Comparison of ENCODE assay signal across 28 cellular contexts in the genomic region with DNA sequence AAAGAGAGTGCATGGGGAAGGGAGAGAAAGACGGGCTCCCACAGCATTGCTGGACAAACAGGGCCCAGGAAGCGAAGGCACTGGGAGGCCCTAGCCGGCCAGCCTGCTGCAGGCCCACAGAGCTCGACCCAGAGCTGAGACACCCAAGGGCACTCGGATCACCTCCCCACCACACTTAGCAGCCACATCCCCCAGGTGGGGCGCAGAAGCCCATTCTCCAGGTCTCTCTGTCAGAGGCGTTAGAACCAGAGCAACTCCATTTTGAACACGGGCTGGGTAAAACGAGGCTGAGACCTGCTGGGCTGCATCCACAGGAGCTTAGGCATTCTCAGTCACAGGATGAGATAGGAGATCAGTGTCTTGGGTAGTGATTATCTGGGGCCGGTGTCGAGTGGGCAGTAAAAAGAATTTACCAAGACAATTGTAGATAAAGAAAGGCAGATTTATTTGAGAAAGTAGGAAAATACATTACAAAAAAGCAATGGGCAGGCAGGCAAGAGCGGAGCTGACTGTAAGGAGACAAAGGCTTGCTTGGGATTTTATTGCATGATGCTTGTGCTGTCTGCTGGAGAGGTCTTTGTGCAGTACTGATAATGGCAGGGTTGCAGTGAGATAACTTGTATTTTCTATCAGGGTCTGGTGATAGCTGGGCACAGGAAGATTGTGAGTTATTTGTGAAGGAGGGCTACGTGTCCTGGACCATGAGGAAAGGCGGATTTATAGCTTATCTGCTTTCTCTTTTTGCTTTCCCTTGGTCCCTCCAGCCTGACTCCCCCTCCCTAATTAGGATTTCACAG. TPM values are rescaled to one million over a fixed set of nuclear protein-coding genes. Genes with fewer than 3 reads are reported as not detected.
DNase-seq lines count a peak whose midpoint lies in the region; ATAC-seq and TF ChIP-seq lines count a peak whose summit lies in the region.
"Had no signal": no experiment of that assay in that cellular context is flagged by ENCODE, and none has a peak within 500 bp of the region (broad histone marks: within the 10 kb centered on the region; RNA-seq: fewer than 3 reads in every experiment).

No MANE protein-coding gene starts in this region.

- H3K18ac ChIP-seq in mesenchymal stem cell (ENCODE audit: low read depth in 1 of 2, low read length in 2 of 2), result no peak overlapping the region

- peaks cover 2% of the 10 kb centered on the region for H3K4me1 ChIP-seq in mesenchymal stem cell (ENCODE audit: control insufficient read depth, insufficient read depth, low read depth, low read length)
- peaks cover 8% of the 10 kb centered on the region for H3K4me1 ChIP-seq in testis
- H3K4me1 ChIP-seq: BE2C had no signal

- no peak overlapping the region for H3K23ac ChIP-seq in mesenchymal stem cell (ENCODE audit: low read length in 2 of 2)

- H2BK5ac ChIP-seq in mesenchymal stem cell (ENCODE audit: low read depth, low read length, poor library complexity, severe bottlenecking), result no peak overlapping the region

- POLR2A ChIA-PET in activated CD4-positive, alpha-beta T cell treated with anti-CD3 and anti-CD28 coated beads for 36 hours (lab: Charles Lee), result no interaction called here

- no peak overlapping the region for H3K4me3 Mint-ChIP-seq in activated CD4-positive, alpha-beta T cell treated with anti-CD3 and anti-CD28 coated beads for 36 hours
- H3K4me3 Mint-ChIP-seq in activated CD4-positive, alpha-beta T cell treated with anti-CD3 and anti-CD28 coated beads, Interleukin-2, amount 10 ng/mL, durations not matched to agents 24 days and 14 days, result no peak overlapping the region

- H2BK15ac ChIP-seq in mesenchymal stem cell (ENCODE audit: low read depth, poor library complexity, severe bottlenecking), result peak overlapping the region; percentile 57

- no peaks in the 10 kb centered on the region for H3K27me3 Mint-ChIP-seq in activated CD4-positive, alpha-beta T cell treated with anti-CD3 and anti-CD28 coated beads for 36 hours
- H3K27me3 Mint-ChIP-seq in activated CD4-positive, alpha-beta T cell treated with anti-CD3 and anti-CD28 coated beads, Interleukin-2, amount 10 ng/mL, durations not matched to agents 24 days and 14 days, result peaks cover 1% of the 10 kb centered on the region

- DNase-seq in activated CD4-positive, alpha-beta T cell treated with anti-CD3 and anti-CD28 coated beads for 36 hours, result no peak
- DNase-seq in activated CD4-positive, alpha-beta T cell treated with anti-CD3 and anti-CD28 coated beads, Interleukin-2, amount 10 ng/mL, durations not matched to agents 24 days and 14 days, result no peak
- DNase-seq in mesenchymal stem cell, result no peak
- DNase-seq in testis, result peak; percentile 42
- DNase-seq in SHP77 (lab: John Stamatoyannopoulos, UW), result no peak
- DNase-seq in sciatic nerve (ENCODE audit: low spot score), result no peak
- DNase-seq: 8988T; ACHN; BE2C; Calu3; DND-41; KG1; MG63; NCI-H1105 treated with DMSO at 0.1 percent for 48 hours; NCI-H146; NCI-H1930; NCI-H2107; NCI-H446 treated with DMSO at 0.1 percent for 48 hours; NCI-H526; NCI-H82; NK-92 treated with Interleukin-12 subunit alpha and Interleukin-12 subunit beta, amount 100 ng/mL, for 24 hours; SHP77 treated with DMSO at 0.1 percent for 48 hours had no signal

- peaks cover 8% of the 10 kb centered on the region for H3K9me3 Mint-ChIP-seq in activated CD4-positive, alpha-beta T cell treated with anti-CD3 and anti-CD28 coated beads for 36 hours (ENCODE audit: low read depth)
- H3K9me3 Mint-ChIP-seq in activated CD4-positive, alpha-beta T cell treated with anti-CD3 and anti-CD28 coated beads, Interleukin-2, amount 10 ng/mL, durations not matched to agents 24 days and 14 days, result no peaks in the 10 kb centered on the region

- H3K4me3 ChIP-seq in mesenchymal stem cell (ENCODE audit: insufficient read depth in 1 of 2, low read depth in 1 of 2, low read length in 2 of 2) (no peak overlapping the region), testis (no peak overlapping the region)
- H3K4me3 ChIP-seq: MG63, SK-N-MC had no signal

- TF ChIP-seq POLR2A in testis (IDR thresholded peaks at IDR 0.05), result no peak

- H3K27ac ChIP-seq in VCaP, result peak overlapping the region; percentile 42; the same call in 1 of the 2 replicates
- H3K27ac ChIP-seq in mesenchymal stem cell (ENCODE audit: low read length, poor library complexity, severe bottlenecking), result no peak overlapping the region
- H3K27ac ChIP-seq in testis, result no peak overlapping the region
- H3K27ac ChIP-seq: RWPE1, SK-N-MC had no signal

- intact Hi-C loops in activated CD4-positive, alpha-beta T cell treated with anti-CD3 and anti-CD28 coated beads for 36 hours (cut with DNase I, micrococcal nuclease), result loop anchor here in 1 of 2 experiments (5.0 kb wide), 1 partner anchor 179 kb away; no protein-coding TSS in a partner anchor
- intact Hi-C loops in activated CD4-positive, alpha-beta T cell treated with anti-CD3 and anti-CD28 coated beads, Interleukin-2, amount 10 ng/mL, durations not matched to agents 24 days and 14 days (cut with micrococcal nuclease), result no loop called here
- intact Hi-C loops in testis (cut with DNase I; ENCODE audit: low total_unique reads), result no loop called here
- intact Hi-C loops in sciatic nerve (cut with DNase I), result loop anchor here (1.0 kb wide), 1 partner anchor 35 kb away; no protein-coding TSS in a partner anchor

- H3K36me3 ChIP-seq in mesenchymal stem cell (ENCODE audit: control insufficient read depth in 1 of 2, insufficient read depth in 2 of 2, low read depth in 1 of 2, low read length in 2 of 2) (no peaks in the 10 kb centered on the region), testis (ENCODE audit: low read depth, missing control alignments) (no peaks in the 10 kb centered on the region)
- H3K36me3 ChIP-seq: BE2C, MG63 had no signal

- H2AFZ ChIP-seq in mesenchymal stem cell (ENCODE audit: low read depth, low read length), result no peak overlapping the region

- no peak overlapping the region for H3K4me2 ChIP-seq in mesenchymal stem cell (ENCODE audit: low read length, poor library complexity, severe bottlenecking)

- H3K36me3 Mint-ChIP-seq in activated CD4-positive, alpha-beta T cell treated with anti-CD3 and anti-CD28 coated beads for 36 hours (ENCODE audit: low read depth), result no peaks in the 10 kb centered on the region
- H3K36me3 Mint-ChIP-seq in activated CD4-positive, alpha-beta T cell treated with anti-CD3 and anti-CD28 coated beads, Interleukin-2, amount 10 ng/mL, durations not matched to agents 24 days and 14 days (ENCODE audit: low read depth), result no peaks in the 10 kb centered on the region

- no peaks in the 10 kb centered on the region for H3K27me3 ChIP-seq in mesenchymal stem cell (ENCODE audit: control insufficient read depth in 1 of 2, insufficient read depth in 1 of 2, low read length in 2 of 2)
- no peaks in the 10 kb centered on the region for H3K27me3 ChIP-seq in testis
- H3K27me3 ChIP-seq: BE2C, MG63 had no signal

- H3K14ac ChIP-seq in mesenchymal stem cell (ENCODE audit: low read length in 2 of 2), result no peak overlapping the region

- ATAC-seq in activated CD4-positive, alpha-beta T cell treated with anti-CD3 and anti-CD28 coated beads for 36 hours, result no peak
- no peak for ATAC-seq in HG03354 (IDR thresholded peaks at IDR 0.05; ENCODE audit: poor library complexity, severe bottlenecking, unreplicated experiment)
- no peak for ATAC-seq in sciatic nerve
- ATAC-seq: Panc1 had no signal

- no peak overlapping the region for H2BK12ac ChIP-seq in mesenchymal stem cell (ENCODE audit: low read length in 2 of 2)

- H3K9me3 ChIP-seq in mesenchymal stem cell (ENCODE audit: control insufficient read depth, low read length) (peaks cover 10% of the 10 kb centered on the region), testis (no peaks in the 10 kb centered on the region)

- 84% methylated on average over 14 of the region's 14 CpGs for WGBS in mesenchymal stem cell
- WGBS in testis, 2 donors, result 67 to 80% methylated on average over 13 to 14 of the region's 14 CpGs

- no peak overlapping the region for H3K9ac ChIP-seq in mesenchymal stem cell (ENCODE audit: low read length)

- peaks cover 2% of the 10 kb centered on the region for H3K4me1 Mint-ChIP-seq in activated CD4-positive, alpha-beta T cell treated with anti-CD3 and anti-CD28 coated beads for 36 hours
- no peaks in the 10 kb centered on the region for H3K4me1 Mint-ChIP-seq in activated CD4-positive, alpha-beta T cell treated with anti-CD3 and anti-CD28 coated beads, Interleukin-2, amount 10 ng/mL, durations not matched to agents 24 days and 14 days

- no peak overlapping the region for H2BK120ac ChIP-seq in mesenchymal stem cell (ENCODE audit: low read depth, low read length)

- TF ChIP-seq CTCF in VCaP (conservative IDR thresholded peaks at IDR 0.05) (no peak), testis (IDR thresholded peaks at IDR 0.05) (no peak)

- H3K4ac ChIP-seq in mesenchymal stem cell (ENCODE audit: low read depth in 1 of 2, low read length in 2 of 2), result no peak overlapping the region

- H3K79me1 ChIP-seq in mesenchymal stem cell (replicated peaks; ENCODE audit: low read length, poor library complexity, severe bottlenecking), result no peaks in the 10 kb centered on the region

- no peak overlapping the region for H4K91ac ChIP-seq in mesenchymal stem cell (ENCODE audit: low read length)

- peak overlapping the region; percentile 1 for H3K27ac Mint-ChIP-seq in activated CD4-positive, alpha-beta T cell treated with anti-CD3 and anti-CD28 coated beads for 36 hours
- no peak overlapping the region for H3K27ac Mint-ChIP-seq in activated CD4-positive, alpha-beta T cell treated with anti-CD3 and anti-CD28 coated beads, Interleukin-2, amount 10 ng/mL, durations not matched to agents 24 days and 14 days

- H4K8ac ChIP-seq in mesenchymal stem cell (ENCODE audit: low read length), result no peak overlapping the region

- no peak overlapping the region for H2AK5ac ChIP-seq in mesenchymal stem cell (ENCODE audit: low read length, severe bottlenecking)

- CTCF ChIA-PET in activated CD4-positive, alpha-beta T cell treated with anti-CD3 and anti-CD28 coated beads for 36 hours (lab: Charles Lee), result interaction anchor here (2.6 kb wide), 1 partner anchor 38 kb away, joined by 11 read pairs; no protein-coding TSS in a partner anchor

RNA-seq across cellular contexts. Expression of gene CAPN5, which starts 13.4 kb away (rescaled TPM):
- total RNA-seq in activated CD4-positive, alpha-beta T cell treated with anti-CD3 and anti-CD28 coated beads for 36 hours, result under 1 TPM; 0.62 to 0.76 TPM
- 0.30 TPM in 1 of 2 replicates, not detected in the other for total RNA-seq in activated CD4-positive, alpha-beta T cell treated with anti-CD3 and anti-CD28 coated beads, Interleukin-2, amount 10 ng/mL, durations not matched to agents 24 days and 14 days
- 26.0 TPM for polyA plus RNA-seq in mesenchymal stem cell (2013, experiment 1 of 2)
- polyA plus RNA-seq in mesenchymal stem cell (2013, experiment 2 of 2), result 25.0 TPM
- total RNA-seq in testis (100 to 1,000 TPM; 102 to 116 TPM), sciatic nerve (20.1 TPM)
- 62.3 TPM for polyA plus RNA-seq in testis (ENCODE audit: insufficient read depth, low read depth, low replicate concordance)

RNA-seq across cellular contexts. Expression of gene B3GNT6, which starts 19.2 kb away (rescaled TPM):
- total RNA-seq in activated CD4-positive, alpha-beta T cell treated with anti-CD3 and anti-CD28 coated beads for 36 hours, result not detected
- not detected in 2 replicates for total RNA-seq in activated CD4-positive, alpha-beta T cell treated with anti-CD3 and anti-CD28 coated beads, Interleukin-2, amount 10 ng/mL, durations not matched to agents 24 days and 14 days
- not detected for polyA plus RNA-seq in mesenchymal stem cell (2013, experiment 1 of 2)
- polyA plus RNA-seq in mesenchymal stem cell (2013, experiment 2 of 2), result not detected
- under 1 TPM; 0.47 to 0.74 TPM for total RNA-seq in testis
- not detected for polyA plus RNA-seq in testis (ENCODE audit: insufficient read depth, low read depth, low replicate concordance)
- not detected for total RNA-seq in sciatic nerve
- total RNA-seq: H7 had no signal

RNA-seq across cellular contexts. Expression of gene OMP, which starts 49.2 kb away (rescaled TPM):
- total RNA-seq in activated CD4-positive, alpha-beta T cell treated with anti-CD3 and anti-CD28 coated beads for 36 hours, result not detected
- total RNA-seq in activated CD4-positive, alpha-beta T cell treated with anti-CD3 and anti-CD28 coated beads, Interleukin-2, amount 10 ng/mL, durations not matched to agents 24 days and 14 days, result not detected in 2 replicates
- 0.19 TPM for polyA plus RNA-seq in mesenchymal stem cell (2013, experiment 1 of 2)
- not detected for polyA plus RNA-seq in mesenchymal stem cell (2013, experiment 2 of 2)
- total RNA-seq in testis (1 to 10 TPM; 1.7 to 6.7 TPM), sciatic nerve (2.8 TPM)
- polyA plus RNA-seq in testis (ENCODE audit: insufficient read depth, low read depth, low replicate concordance), result not detected
- total RNA-seq: H7 had no signal

Comparison
In these comparisons a context has a peak if more than half of its experiments do, and no peak if none do; other contexts are left out.
1. RNA of gene CAPN5, which starts 13.4 kb away (total RNA-seq): 102 to 116 TPM in testis and 20.1 TPM in sciatic nerve (single experiment); 0.62 to 0.76 TPM in activated CD4-positive, alpha-beta T cell treated with anti-CD3 and anti-CD28 coated beads for 36 hours and 0.30 TPM in activated CD4-positive, alpha-beta T cell treated with anti-CD3 and anti-CD28 coated beads, Interleukin-2, amount 10 ng/mL, durations not matched to agents 24 days and 14 days; every median in the first group is over 10 times any median in the second.